ENCODE assay signal across 1 cellular context in genomic region chr16:25988089-25988488, GRCh38.
TF ChIP-seq lines count a peak whose summit lies in the region.

No MANE protein-coding gene starts in this region.

TF ChIP-seq in WTC11, 78 proteins besides CTCF, POLR2A, EP300 and RAD21 (continued from another document):
- no peak for TF ChIP-seq E2F5 (CRISPR knock-in tag; IDR thresholded peaks at IDR 0.05)
- no peak for TF ChIP-seq CDX4 (CRISPR knock-in tag; IDR thresholded peaks at IDR 0.05; ENCODE audit: borderline replicate concordance)
- no peak for TF ChIP-seq SMAD4 (CRISPR knock-in tag; IDR thresholded peaks at IDR 0.05)
- no peak for TF ChIP-seq CREM (CRISPR knock-in tag; IDR thresholded peaks at IDR 0.05)
- TF ChIP-seq FOXP4 (CRISPR knock-in tag; IDR thresholded peaks at IDR 0.05), result no peak
- TF ChIP-seq NFYB (CRISPR knock-in tag; conservative IDR thresholded peaks at IDR 0.05; ENCODE audit: low read depth), result no peak
- TF ChIP-seq ZNF219 (CRISPR knock-in tag; IDR thresholded peaks at IDR 0.05; ENCODE audit: borderline replicate concordance), result no peak
- TF ChIP-seq, protein P1, sequence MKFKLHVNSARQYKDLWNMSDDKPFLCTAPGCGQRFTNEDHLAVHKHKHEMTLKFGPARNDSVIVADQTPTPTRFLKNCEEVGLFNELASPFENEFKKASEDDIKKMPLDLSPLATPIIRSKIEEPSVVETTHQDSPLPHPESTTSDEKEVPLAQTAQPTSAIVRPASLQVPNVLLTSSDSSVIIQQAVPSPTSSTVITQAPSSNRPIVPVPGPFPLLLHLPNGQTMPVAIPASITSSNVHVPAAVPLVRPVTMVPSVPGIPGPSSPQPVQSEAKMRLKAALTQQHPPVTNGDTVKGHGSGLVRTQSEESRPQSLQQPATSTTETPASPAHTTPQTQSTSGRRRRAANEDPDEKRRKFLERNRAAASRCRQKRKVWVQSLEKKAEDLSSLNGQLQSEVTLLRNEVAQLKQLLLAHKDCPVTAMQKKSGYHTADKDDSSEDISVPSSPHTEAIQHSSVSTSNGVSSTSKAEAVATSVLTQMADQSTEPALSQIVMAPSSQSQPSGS (CRISPR knock-in tag; IDR thresholded peaks at IDR 0.05; ENCODE audit: borderline replicate concordance, low read depth), result no peak
TF ChIP-seq in WTC11: peak in this region for 2.
